ENCODE assay signal across 28 cellular contexts in the genomic region with DNA sequence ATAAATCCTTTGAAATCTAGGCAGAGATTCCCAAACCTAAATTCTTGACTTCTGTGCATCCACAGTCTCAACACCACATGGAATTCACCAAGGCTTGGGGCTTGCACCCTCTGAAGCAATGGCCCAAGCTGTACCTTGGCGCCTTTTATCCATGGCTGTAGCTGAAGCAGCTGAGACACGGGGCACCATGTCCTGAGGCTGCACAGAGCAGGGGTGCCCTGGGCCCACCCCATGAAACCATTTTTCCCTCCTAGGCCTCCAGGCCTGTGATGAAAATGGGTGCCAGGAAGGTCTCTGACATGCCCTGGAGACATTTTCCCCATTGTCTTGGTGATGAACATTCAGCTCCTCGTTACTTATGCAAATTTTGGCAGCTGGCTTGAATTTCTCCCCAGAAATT.
"Had no signal": no experiment of that assay in that cellular context is flagged by ENCODE, and none has a peak within 500 bp of the region (broad histone marks: within the 10 kb centered on the region; RNA-seq: fewer than 3 reads in every experiment).

No MANE protein-coding gene starts in this region.

- ATAC-seq: esophagus mucosa; gastrocnemius medialis; heart right ventricle; left cardiac atrium; left lung; left ventricle myocardium superior; lower lobe of right lung; naive thymus-derived CD4-positive, alpha-beta T cell; natural killer cell had no signal

- H3K27ac Mint-ChIP-seq: immature natural killer cell; naive thymus-derived CD4-positive, alpha-beta T cell; natural killer cell had no signal

- H3K4me3 Mint-ChIP-seq: immature natural killer cell; naive thymus-derived CD4-positive, alpha-beta T cell; natural killer cell had no signal

- H3K27me3 ChIP-seq: esophagus squamous epithelium, gastrocnemius medialis, heart right ventricle, left lung had no signal

- H3K27ac ChIP-seq: coronary artery, dorsolateral prefrontal cortex, epithelial cell of prostate, esophagus squamous epithelium, gastrocnemius medialis, heart right ventricle, left lung, lower lobe of right lung had no signal

- H3K4me1 ChIP-seq: esophagus squamous epithelium, gastrocnemius medialis, heart right ventricle, left lung, lower lobe of right lung had no signal

- H3K4me1 Mint-ChIP-seq: immature natural killer cell; naive thymus-derived CD4-positive, alpha-beta T cell; natural killer cell had no signal

- H3K36me3 Mint-ChIP-seq: immature natural killer cell, natural killer cell had no signal

- H3K9me3 ChIP-seq: gastrocnemius medialis, lower lobe of right lung had no signal

- H3K4me3 ChIP-seq: coronary artery, dorsolateral prefrontal cortex, esophagus squamous epithelium, gastrocnemius medialis, heart right ventricle, left lung, lower lobe of right lung had no signal

- DNase-seq: dermis blood vessel endothelial cell; dorsolateral prefrontal cortex; effector CD4-positive, alpha-beta T cell; effector memory CD4-positive, alpha-beta T cell; erythroblast; esophagus squamous epithelium; foreskin fibroblast; foreskin melanocyte; gastrocnemius medialis; glutamatergic neuron; head of caudate nucleus; heart right ventricle; hippocampal formation; immature natural killer cell; islet precursor cell; left cardiac atrium; left lung; left ventricle myocardium superior; lower lobe of right lung; mesenchymal stem cell; midbrain; naive thymus-derived CD4-positive, alpha-beta T cell; natural killer cell had no signal

- H3K36me3 ChIP-seq: esophagus squamous epithelium, gastrocnemius medialis, heart right ventricle, left lung, lower lobe of right lung had no signal

- H3K27me3 Mint-ChIP-seq: naive thymus-derived CD4-positive, alpha-beta T cell had no signal

- FAIRE-seq: colon, endometrium had no signal
